1 cellular context compared by ENCODE assay signal in the genomic region with DNA sequence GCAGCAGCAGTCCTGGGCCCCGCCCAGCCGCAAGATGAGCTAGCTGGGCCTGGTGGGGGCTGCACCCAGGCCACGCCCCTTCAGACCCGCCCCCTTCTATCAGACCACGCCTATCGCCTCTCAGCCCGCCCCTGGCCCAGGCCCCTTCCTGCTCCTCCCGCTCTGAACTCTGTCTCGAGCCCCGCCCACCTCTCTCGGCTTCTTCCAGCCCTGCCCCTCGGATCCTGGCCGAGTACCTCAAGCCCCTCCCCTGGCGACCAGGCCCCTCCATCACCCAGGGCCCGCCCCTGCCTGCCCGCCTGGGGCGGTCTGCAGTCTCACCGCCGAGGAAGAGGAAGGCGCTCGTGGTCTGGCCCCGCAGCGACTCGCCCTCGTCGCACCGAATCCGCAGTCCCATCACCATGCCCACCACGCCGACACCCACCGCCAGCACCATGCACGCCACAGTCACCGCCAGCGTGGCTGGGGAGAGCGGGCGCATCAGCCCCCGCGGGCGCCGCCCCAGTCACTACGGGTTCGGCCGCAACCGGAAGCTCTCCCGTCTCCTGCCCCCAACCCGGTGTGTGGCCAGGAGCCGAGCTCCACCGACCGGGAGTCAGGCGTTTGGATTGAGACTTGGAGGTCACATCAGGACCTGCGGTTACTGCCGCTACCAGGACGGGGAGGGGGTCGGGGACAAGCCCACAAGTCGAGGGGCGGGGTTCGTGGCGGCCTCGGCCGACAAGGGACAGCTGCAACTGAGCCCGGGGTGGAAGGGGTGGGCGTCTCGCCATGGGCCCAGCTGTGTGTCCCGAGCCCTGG.
TF ChIP-seq lines count a peak whose summit lies in the region.

No MANE protein-coding gene starts in this region.

TF ChIP-seq in K562, 482 proteins besides CTCF, POLR2A, EP300 and RAD21 (continued from another document and continues in another):
- TF ChIP-seq, protein P1, sequence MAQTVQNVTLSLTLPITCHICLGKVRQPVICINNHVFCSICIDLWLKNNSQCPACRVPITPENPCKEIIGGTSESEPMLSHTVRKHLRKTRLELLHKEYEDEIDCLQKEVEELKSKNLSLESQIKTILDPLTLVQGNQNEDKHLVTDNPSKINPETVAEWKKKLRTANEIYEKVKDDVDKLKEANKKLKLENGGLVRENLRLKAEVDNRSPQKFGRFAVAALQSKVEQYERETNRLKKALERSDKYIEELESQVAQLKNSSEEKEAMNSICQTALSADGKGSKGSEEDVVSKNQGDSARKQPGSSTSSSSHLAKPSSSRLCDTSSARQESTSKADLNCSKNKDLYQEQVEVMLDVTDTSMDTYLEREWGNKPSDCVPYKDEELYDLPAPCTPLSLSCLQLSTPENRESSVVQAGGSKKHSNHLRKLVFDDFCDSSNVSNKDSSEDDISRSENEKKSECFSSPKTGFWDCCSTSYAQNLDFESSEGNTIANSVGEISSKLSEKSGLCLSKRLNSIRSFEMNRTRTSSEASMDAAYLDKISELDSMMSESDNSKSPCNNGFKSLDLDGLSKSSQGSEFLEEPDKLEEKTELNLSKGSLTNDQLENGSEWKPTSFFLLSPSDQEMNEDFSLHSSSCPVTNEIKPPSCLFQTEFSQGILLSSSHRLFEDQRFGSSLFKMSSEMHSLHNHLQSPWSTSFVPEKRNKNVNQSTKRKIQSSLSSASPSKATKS (CRISPR knock-in tag; IDR thresholded peaks at IDR 0.05): no peak
- TF ChIP-seq, protein P2, sequence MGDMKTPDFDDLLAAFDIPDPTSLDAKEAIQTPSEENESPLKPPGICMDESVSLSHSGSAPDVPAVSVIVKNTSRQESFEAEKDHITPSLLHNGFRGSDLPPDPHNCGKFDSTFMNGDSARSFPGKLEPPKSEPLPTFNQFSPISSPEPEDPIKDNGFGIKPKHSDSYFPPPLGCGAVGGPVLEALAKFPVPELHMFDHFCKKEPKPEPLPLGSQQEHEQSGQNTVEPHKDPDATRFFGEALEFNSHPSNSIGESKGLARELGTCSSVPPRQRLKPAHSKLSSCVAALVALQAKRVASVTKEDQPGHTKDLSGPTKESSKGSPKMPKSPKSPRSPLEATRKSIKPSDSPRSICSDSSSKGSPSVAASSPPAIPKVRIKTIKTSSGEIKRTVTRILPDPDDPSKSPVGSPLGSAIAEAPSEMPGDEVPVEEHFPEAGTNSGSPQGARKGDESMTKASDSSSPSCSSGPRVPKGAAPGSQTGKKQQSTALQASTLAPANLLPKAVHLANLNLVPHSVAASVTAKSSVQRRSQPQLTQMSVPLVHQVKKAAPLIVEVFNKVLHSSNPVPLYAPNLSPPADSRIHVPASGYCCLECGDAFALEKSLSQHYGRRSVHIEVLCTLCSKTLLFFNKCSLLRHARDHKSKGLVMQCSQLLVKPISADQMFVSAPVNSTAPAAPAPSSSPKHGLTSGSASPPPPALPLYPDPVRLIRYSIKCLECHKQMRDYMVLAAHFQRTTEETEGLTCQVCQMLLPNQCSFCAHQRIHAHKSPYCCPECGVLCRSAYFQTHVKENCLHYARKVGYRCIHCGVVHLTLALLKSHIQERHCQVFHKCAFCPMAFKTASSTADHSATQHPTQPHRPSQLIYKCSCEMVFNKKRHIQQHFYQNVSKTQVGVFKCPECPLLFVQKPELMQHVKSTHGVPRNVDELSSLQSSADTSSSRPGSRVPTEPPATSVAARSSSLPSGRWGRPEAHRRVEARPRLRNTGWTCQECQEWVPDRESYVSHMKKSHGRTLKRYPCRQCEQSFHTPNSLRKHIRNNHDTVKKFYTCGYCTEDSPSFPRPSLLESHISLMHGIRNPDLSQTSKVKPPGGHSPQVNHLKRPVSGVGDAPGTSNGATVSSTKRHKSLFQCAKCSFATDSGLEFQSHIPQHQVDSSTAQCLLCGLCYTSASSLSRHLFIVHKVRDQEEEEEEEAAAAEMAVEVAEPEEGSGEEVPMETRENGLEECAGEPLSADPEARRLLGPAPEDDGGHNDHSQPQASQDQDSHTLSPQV (IDR thresholded peaks at IDR 0.05): no peak; the same call in 1 of the 2 replicates
- TF ChIP-seq ZNF444 (CRISPR knock-in tag; IDR thresholded peaks at IDR 0.05): no peak
- TF ChIP-seq, protein P3, sequence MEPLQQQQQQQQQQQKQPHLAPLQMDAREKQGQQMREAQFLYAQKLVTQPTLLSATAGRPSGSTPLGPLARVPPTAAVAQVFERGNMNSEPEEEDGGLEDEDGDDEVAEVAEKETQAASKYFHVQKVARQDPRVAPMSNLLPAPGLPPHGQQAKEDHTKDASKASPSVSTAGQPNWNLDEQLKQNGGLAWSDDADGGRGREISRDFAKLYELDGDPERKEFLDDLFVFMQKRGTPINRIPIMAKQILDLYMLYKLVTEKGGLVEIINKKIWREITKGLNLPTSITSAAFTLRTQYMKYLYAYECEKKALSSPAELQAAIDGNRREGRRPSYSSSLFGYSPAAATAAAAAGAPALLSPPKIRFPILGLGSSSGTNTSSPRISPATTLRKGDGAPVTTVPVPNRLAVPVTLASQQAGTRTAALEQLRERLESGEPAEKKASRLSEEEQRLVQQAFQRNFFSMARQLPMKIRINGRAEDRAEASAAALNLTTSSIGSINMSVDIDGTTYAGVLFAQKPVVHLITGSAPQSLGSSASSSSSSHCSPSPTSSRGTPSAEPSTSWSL (CRISPR knock-in tag; IDR thresholded peaks at IDR 0.05; ENCODE audit: borderline replicate concordance): no peak
- no peak for TF ChIP-seq CEBPG (CRISPR knock-in tag; IDR thresholded peaks at IDR 0.05)
- TF ChIP-seq CEBPG (tag; conservative IDR thresholded peaks at IDR 0.05 in 1 of 2, IDR thresholded peaks at IDR 0.05 in 1 of 2): no peak
- TF ChIP-seq ARNT (IDR thresholded peaks at IDR 0.05): no peak
- TF ChIP-seq, protein P4, sequence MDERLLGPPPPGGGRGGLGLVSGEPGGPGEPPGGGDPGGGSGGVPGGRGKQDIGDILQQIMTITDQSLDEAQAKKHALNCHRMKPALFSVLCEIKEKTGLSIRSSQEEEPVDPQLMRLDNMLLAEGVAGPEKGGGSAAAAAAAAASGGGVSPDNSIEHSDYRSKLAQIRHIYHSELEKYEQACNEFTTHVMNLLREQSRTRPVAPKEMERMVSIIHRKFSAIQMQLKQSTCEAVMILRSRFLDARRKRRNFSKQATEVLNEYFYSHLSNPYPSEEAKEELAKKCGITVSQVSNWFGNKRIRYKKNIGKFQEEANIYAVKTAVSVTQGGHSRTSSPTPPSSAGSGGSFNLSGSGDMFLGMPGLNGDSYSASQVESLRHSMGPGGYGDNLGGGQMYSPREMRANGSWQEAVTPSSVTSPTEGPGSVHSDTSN (CRISPR knock-in tag; IDR thresholded peaks at IDR 0.05; ENCODE audit: low read depth): no peak
- TF ChIP-seq, protein P4 (tag; conservative IDR thresholded peaks at IDR 0.05; ENCODE audit: low read depth): no peak
- TF ChIP-seq, protein P5, sequence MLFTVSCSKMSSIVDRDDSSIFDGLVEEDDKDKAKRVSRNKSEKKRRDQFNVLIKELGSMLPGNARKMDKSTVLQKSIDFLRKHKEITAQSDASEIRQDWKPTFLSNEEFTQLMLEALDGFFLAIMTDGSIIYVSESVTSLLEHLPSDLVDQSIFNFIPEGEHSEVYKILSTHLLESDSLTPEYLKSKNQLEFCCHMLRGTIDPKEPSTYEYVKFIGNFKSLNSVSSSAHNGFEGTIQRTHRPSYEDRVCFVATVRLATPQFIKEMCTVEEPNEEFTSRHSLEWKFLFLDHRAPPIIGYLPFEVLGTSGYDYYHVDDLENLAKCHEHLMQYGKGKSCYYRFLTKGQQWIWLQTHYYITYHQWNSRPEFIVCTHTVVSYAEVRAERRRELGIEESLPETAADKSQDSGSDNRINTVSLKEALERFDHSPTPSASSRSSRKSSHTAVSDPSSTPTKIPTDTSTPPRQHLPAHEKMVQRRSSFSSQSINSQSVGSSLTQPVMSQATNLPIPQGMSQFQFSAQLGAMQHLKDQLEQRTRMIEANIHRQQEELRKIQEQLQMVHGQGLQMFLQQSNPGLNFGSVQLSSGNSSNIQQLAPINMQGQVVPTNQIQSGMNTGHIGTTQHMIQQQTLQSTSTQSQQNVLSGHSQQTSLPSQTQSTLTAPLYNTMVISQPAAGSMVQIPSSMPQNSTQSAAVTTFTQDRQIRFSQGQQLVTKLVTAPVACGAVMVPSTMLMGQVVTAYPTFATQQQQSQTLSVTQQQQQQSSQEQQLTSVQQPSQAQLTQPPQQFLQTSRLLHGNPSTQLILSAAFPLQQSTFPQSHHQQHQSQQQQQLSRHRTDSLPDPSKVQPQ (CRISPR knock-in tag; IDR thresholded peaks at IDR 0.05; ENCODE audit: borderline replicate concordance): no peak
- TF ChIP-seq, protein P6, sequence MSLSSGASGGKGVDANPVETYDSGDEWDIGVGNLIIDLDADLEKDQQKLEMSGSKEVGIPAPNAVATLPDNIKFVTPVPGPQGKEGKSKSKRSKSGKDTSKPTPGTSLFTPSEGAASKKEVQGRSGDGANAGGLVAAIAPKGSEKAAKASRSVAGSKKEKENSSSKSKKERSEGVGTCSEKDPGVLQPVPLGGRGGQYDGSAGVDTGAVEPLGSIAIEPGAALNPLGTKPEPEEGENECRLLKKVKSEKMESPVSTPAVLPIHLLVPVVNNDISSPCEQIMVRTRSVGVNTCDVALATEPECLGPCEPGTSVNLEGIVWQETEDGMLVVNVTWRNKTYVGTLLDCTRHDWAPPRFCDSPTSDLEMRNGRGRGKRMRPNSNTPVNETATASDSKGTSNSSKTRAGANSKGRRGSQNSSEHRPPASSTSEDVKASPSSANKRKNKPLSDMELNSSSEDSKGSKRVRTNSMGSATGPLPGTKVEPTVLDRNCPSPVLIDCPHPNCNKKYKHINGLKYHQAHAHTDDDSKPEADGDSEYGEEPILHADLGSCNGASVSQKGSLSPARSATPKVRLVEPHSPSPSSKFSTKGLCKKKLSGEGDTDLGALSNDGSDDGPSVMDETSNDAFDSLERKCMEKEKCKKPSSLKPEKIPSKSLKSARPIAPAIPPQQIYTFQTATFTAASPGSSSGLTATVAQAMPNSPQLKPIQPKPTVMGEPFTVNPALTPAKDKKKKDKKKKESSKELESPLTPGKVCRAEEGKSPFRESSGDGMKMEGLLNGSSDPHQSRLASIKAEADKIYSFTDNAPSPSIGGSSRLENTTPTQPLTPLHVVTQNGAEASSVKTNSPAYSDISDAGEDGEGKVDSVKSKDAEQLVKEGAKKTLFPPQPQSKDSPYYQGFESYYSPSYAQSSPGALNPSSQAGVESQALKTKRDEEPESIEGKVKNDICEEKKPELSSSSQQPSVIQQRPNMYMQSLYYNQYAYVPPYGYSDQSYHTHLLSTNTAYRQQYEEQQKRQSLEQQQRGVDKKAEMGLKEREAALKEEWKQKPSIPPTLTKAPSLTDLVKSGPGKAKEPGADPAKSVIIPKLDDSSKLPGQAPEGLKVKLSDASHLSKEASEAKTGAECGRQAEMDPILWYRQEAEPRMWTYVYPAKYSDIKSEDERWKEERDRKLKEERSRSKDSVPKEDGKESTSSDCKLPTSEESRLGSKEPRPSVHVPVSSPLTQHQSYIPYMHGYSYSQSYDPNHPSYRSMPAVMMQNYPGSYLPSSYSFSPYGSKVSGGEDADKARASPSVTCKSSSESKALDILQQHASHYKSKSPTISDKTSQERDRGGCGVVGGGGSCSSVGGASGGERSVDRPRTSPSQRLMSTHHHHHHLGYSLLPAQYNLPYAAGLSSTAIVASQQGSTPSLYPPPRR (CRISPR knock-in tag; IDR thresholded peaks at IDR 0.05; ENCODE audit: borderline replicate concordance): no peak
- no peak for TF ChIP-seq TEAD4 (IDR thresholded peaks at IDR 0.05; ENCODE audit: low read length)
- no peak for TF ChIP-seq TEAD4 (CRISPR knock-in tag; IDR thresholded peaks at IDR 0.05; ENCODE audit: borderline replicate concordance)
- peak in 1 of 2 experiments; percentile 90; a peak in 2 of 4 replicates for TF ChIP-seq HDAC1 (IDR thresholded peaks at IDR 0.05)
- no peak for TF ChIP-seq MCM2 (IDR thresholded peaks at IDR 0.05; ENCODE audit: low read depth)
- TF ChIP-seq, protein P7, sequence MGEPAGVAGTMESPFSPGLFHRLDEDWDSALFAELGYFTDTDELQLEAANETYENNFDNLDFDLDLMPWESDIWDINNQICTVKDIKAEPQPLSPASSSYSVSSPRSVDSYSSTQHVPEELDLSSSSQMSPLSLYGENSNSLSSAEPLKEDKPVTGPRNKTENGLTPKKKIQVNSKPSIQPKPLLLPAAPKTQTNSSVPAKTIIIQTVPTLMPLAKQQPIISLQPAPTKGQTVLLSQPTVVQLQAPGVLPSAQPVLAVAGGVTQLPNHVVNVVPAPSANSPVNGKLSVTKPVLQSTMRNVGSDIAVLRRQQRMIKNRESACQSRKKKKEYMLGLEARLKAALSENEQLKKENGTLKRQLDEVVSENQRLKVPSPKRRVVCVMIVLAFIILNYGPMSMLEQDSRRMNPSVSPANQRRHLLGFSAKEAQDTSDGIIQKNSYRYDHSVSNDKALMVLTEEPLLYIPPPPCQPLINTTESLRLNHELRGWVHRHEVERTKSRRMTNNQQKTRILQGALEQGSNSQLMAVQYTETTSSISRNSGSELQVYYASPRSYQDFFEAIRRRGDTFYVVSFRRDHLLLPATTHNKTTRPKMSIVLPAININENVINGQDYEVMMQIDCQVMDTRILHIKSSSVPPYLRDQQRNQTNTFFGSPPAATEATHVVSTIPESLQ (CRISPR knock-in tag; IDR thresholded peaks at IDR 0.05): no peak
- no peak for TF ChIP-seq SIX5 (IDR thresholded peaks at IDR 0.05; ENCODE audit: borderline replicate concordance in 1 of 2, insufficient read depth in 1 of 2, low read depth in 1 of 2, low read length in 2 of 2)
- peak; percentile 65 for TF ChIP-seq FUS (optimal IDR thresholded peaks at IDR 0.05; ENCODE audit: low read depth, low read length)
- no peak for TF ChIP-seq NR2F6 (CRISPR knock-in tag; IDR thresholded peaks at IDR 0.05)
- no peak for TF ChIP-seq RFX7 (CRISPR knock-in tag; IDR thresholded peaks at IDR 0.05)
- TF ChIP-seq ZNF184 (CRISPR knock-in tag; IDR thresholded peaks at IDR 0.05): no peak
